8 cellular contexts compared by ENCODE assay signal in the genomic region with DNA sequence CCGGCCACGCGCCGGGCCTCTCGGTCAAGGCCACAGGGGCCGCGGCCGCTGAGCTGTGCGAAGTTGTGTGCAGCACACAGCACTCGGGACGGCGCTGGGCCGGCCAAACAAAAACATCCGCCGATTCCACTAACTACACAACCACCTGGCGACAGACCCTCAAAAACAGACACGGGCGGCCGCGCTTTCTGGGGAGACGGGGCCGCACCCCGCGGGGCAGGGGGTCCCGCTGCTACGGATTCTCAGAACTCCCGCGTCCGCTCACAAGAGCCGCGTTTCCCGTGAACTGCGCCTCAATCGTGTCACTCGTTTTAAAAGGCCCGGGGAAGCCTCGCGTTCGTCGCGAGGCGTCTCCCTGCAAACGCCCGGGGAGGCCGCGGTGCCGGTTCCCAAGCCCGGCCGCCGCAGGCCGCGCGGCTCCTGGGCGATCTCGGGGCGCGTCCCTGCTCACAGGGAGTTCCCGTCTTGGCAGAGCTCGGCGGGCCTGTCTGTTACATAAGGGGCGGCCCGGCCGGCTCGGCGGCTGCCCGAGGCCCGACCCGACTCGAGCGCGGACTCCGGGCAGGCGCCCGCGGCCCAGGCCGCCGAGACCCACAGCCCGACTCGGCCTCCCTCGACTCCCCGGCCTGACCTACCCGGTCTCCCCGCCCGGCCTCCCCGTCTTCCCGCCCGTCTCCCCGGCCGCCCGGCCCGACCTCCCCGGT. TPM values are rescaled to one million over a fixed set of nuclear protein-coding genes. Genes with fewer than 3 reads are reported as not detected.
DNase-seq lines count a peak whose midpoint lies in the region; ATAC-seq and TF ChIP-seq lines count a peak whose summit lies in the region.

No MANE protein-coding gene starts in this region.

- intact Hi-C loops in breast epithelium (cut with DNase I; ENCODE audit: low total_unique reads): no loop called here

- H3K27ac ChIP-seq in breast epithelium: peak overlapping the region; percentile 90 to 95

- peaks cover 0 to 4% of the 10 kb centered on the region in 2 donors for H3K9me3 ChIP-seq in breast epithelium

- no peaks in the 10 kb centered on the region for H3K36me3 ChIP-seq in breast epithelium
- peaks cover 5% of the 10 kb centered on the region for H3K36me3 ChIP-seq in kidney epithelial cell (ENCODE audit: control insufficient read depth, insufficient read depth, low read length)

- ATAC-seq in HG03457 (IDR thresholded peaks at IDR 0.05; ENCODE audit: unreplicated experiment): no peak

- H3K27me3 ChIP-seq in breast epithelium (no peaks in the 10 kb centered on the region), kidney epithelial cell (ENCODE audit: control insufficient read depth, insufficient read depth, low read length) (no peaks in the 10 kb centered on the region)

- H3K4me3 ChIP-seq in breast epithelium: peak overlapping the region; percentile 76 to 98 (median 78)
- H3K4me3 ChIP-seq in kidney epithelial cell (ENCODE audit: low read depth, low read length): peak overlapping the region; percentile 79

- DNase-seq in NCI-H2227 (lab: John Stamatoyannopoulos, UW; ENCODE audit: unreplicated experiment) (peak; percentile 44), NCI-H2227 treated with DMSO at 0.1 percent for 48 hours (lab: John Stamatoyannopoulos, UW) (no peak), OCI-M1 (lab: John Stamatoyannopoulos, UW) (peak; percentile 44), breast epithelium (ENCODE audit: low spot score in 2 of 2) (peak in 1 of 2 donors; percentile 52), kidney epithelial cell (ENCODE audit: low read depth) (no peak), NCI-H2029 treated with DMSO at 0.1 percent for 48 hours (lab: John Stamatoyannopoulos, UW) (no peak)
- peak; percentile 41 for DNase-seq in stimulated activated CD4-positive, alpha-beta T cell treated with anti-CD3 and anti-CD28 coated beads, Interleukin-4, amount 100 ng/mL, for 1 hour

- H3K4me1 ChIP-seq in breast epithelium: peaks cover 13 to 21% of the 10 kb centered on the region in 2 donors

- TF ChIP-seq POLR2A in breast epithelium (IDR thresholded peaks at IDR 0.05): no peak

- TF ChIP-seq CTCF in breast epithelium (IDR thresholded peaks at IDR 0.05) (no peak), kidney epithelial cell (IDR thresholded peaks at IDR 0.05; ENCODE audit: insufficient read depth, low read length, poor library complexity, severe bottlenecking) (no peak)

RNA-seq across cellular contexts. Expression of gene BRD1, which starts 0.9 kb away (rescaled TPM):
- total RNA-seq in breast epithelium: 10 to 100 TPM; 33.4 to 35.1 (median 34.1) TPM
- total RNA-seq in kidney epithelial cell: 35.4 and 37.2 TPM in 2 replicates

RNA-seq across cellular contexts. Expression of gene ZBED4, which starts 26.9 kb away (rescaled TPM):
- total RNA-seq in breast epithelium (10 to 100 TPM in 2 of 3 donors, 1 to 10 TPM in 1; 7.5 to 11.3 (median 10.5) TPM), kidney epithelial cell (28.8 and 34.4 TPM in 2 replicates)

Comparison
In these comparisons a context has a peak if more than half of its experiments do, and no peak if none do; other contexts are left out.
1. DNase-seq: peak in NCI-H2227 (single experiment), OCI-M1 (single experiment) and stimulated activated CD4-positive, alpha-beta T cell treated with anti-CD3 and anti-CD28 coated beads, Interleukin-4, amount 100 ng/mL, for 1 hour (single experiment); none in NCI-H2227 treated with DMSO at 0.1 percent for 48 hours (single experiment), kidney epithelial cell (single experiment) and NCI-H2029 treated with DMSO at 0.1 percent for 48 hours (single experiment).